Comparison of ENCODE assay signal across 1 cellular context in the genomic region with DNA sequence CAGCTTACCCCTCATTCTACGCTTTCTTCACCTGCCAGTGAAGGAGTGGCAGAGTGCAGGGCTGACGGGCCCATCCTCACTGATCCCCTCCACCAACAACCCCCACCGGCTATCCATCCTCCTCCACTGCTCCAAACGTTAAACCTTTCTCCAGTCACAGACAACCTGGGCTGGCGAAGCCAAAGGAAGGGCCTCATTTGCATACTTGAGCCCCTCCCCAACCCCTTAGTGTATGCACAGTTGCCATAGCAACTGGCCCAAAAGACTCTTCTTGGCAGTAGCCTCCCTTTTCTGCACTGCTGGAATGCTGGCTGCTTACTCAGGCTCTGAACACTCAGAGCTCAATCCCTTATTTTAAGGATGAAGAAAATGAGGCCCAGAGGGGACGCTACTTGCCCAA.
TF ChIP-seq lines count a peak whose summit lies in the region.

No MANE protein-coding gene starts in this region.

TF ChIP-seq in H1, 55 proteins besides CTCF, POLR2A, EP300 and RAD21:
- TF ChIP-seq GABPA (IDR thresholded peaks at IDR 0.05; ENCODE audit: borderline replicate concordance, insufficient read depth, low read length), result no peak
- no peak for TF ChIP-seq FOSL1 (IDR thresholded peaks at IDR 0.05; ENCODE audit: insufficient read depth, low read depth, low read length)
- no peak for TF ChIP-seq RXRA (IDR thresholded peaks at IDR 0.05; ENCODE audit: insufficient read depth, low read depth, low read length)
- TF ChIP-seq ATF2 (IDR thresholded peaks at IDR 0.05; ENCODE audit: low read length), result no peak
- TF ChIP-seq JUND (IDR thresholded peaks at IDR 0.05; ENCODE audit: low read length), result no peak
- peak; percentile 32; the same call in 1 of the 2 replicates for TF ChIP-seq TEAD4 (IDR thresholded peaks at IDR 0.05; ENCODE audit: low read depth, low read length)
